ENCODE assay signal across 17 cellular contexts in genomic region chr4:86443495-86443894, GRCh38.
"Had no signal": no experiment of that assay in that cellular context is flagged by ENCODE, and none has a peak within 500 bp of the region (broad histone marks: within the 10 kb centered on the region; RNA-seq: fewer than 3 reads in every experiment).

No MANE protein-coding gene starts in this region.

- H3K4me1 Mint-ChIP-seq: activated CD4-positive, alpha-beta T cell treated with anti-CD3 and anti-CD28 coated beads, Interleukin-2, amount 10 ng/mL, durations not matched to agents 7 days and 5 days; activated naive CD4-positive, alpha-beta T cell treated with anti-CD3 and anti-CD28 coated beads, Interleukin-2, amount 50 U/mL, for 24 hours; T-cell had no signal

- H3K4me3 ChIP-seq: esophagus muscularis mucosa, pancreas had no signal

- H3K4me1 ChIP-seq: esophagus muscularis mucosa, pancreas had no signal

- H3K36me3 ChIP-seq: brain microvascular endothelial cell, esophagus muscularis mucosa, pancreas had no signal

- H3K27ac Mint-ChIP-seq: activated CD4-positive, alpha-beta T cell treated with anti-CD3 and anti-CD28 coated beads, Interleukin-2, amount 10 ng/mL, durations not matched to agents 7 days and 5 days; activated naive CD4-positive, alpha-beta T cell treated with anti-CD3 and anti-CD28 coated beads, Interleukin-2, amount 50 U/mL, for 24 hours; activated T-helper 2 cell treated with anti-CD3 and anti-CD28 coated beads, Interferon-gamma antibody, Interleukin-2, Interleukin-4, amounts not matched to agents 10 μg/mL and 5 μg/mL and 100 μg/mL, durations not matched to agents 14 hours and 24 hours and 36 hours; nephron; stimulated activated naive CD8-positive, alpha-beta T cell treated with anti-CD3 and anti-CD28 coated beads, Interleukin-15, Interleukin-2, amounts not matched to agents 100 ng/mL and 50 ng/mL, for 24 hours; T-cell had no signal

- H3K27ac ChIP-seq: brain microvascular endothelial cell, esophagus muscularis mucosa, foreskin keratinocyte, pancreas had no signal

- H3K36me3 Mint-ChIP-seq: activated naive CD4-positive, alpha-beta T cell treated with anti-CD3 and anti-CD28 coated beads, Interleukin-2, amount 50 U/mL, for 24 hours; T-cell had no signal

- H3K4me3 Mint-ChIP-seq: activated CD4-positive, alpha-beta T cell treated with anti-CD3 and anti-CD28 coated beads, Interleukin-2, amount 10 ng/mL, durations not matched to agents 7 days and 5 days; activated naive CD4-positive, alpha-beta T cell treated with anti-CD3 and anti-CD28 coated beads, Interleukin-2, amount 50 U/mL, for 24 hours; nephron; stimulated activated naive CD8-positive, alpha-beta T cell treated with anti-CD3 and anti-CD28 coated beads, Interleukin-15, Interleukin-2, amounts not matched to agents 100 ng/mL and 50 ng/mL, for 24 hours; T-cell had no signal

- DNase-seq: activated CD4-positive, alpha-beta T cell treated with anti-CD3 and anti-CD28 coated beads, Interleukin-2, amount 10 ng/mL, durations not matched to agents 7 days and 5 days; activated CD4-positive, CD25-positive, alpha-beta regulatory T cell; activated T-cell treated with anti-CD3 and anti-CD28 coated beads for 4 hours; brain microvascular endothelial cell; cerebellar nuclear complex; dermis blood vessel endothelial cell; foreskin keratinocyte; left colon; pancreas; retina; stimulated activated CD4-positive, alpha-beta T cell treated with anti-CD3 and anti-CD28 coated beads, Interleukin-4, amount 100 ng/mL, for 1 hour; T-cell had no signal

- ATAC-seq: foreskin keratinocyte, left colon, T-cell had no signal

- H3K27me3 Mint-ChIP-seq: activated naive CD4-positive, alpha-beta T cell treated with anti-CD3 and anti-CD28 coated beads, Interleukin-2, amount 50 U/mL, for 24 hours had no signal

- H3K27me3 ChIP-seq: brain microvascular endothelial cell, esophagus muscularis mucosa, foreskin keratinocyte, pancreas had no signal

- H3K9me3 ChIP-seq: esophagus muscularis mucosa, pancreas had no signal

- H3K9me3 Mint-ChIP-seq: activated CD4-positive, alpha-beta T cell treated with anti-CD3 and anti-CD28 coated beads, Interleukin-2, amount 10 ng/mL, durations not matched to agents 7 days and 5 days; activated T-helper 2 cell treated with anti-CD3 and anti-CD28 coated beads, Interferon-gamma antibody, Interleukin-2, Interleukin-4, amounts not matched to agents 10 μg/mL and 5 μg/mL and 100 μg/mL, durations not matched to agents 14 hours and 24 hours and 36 hours had no signal
